Comparison of ENCODE assay signal across 1 cellular context in the genomic region with DNA sequence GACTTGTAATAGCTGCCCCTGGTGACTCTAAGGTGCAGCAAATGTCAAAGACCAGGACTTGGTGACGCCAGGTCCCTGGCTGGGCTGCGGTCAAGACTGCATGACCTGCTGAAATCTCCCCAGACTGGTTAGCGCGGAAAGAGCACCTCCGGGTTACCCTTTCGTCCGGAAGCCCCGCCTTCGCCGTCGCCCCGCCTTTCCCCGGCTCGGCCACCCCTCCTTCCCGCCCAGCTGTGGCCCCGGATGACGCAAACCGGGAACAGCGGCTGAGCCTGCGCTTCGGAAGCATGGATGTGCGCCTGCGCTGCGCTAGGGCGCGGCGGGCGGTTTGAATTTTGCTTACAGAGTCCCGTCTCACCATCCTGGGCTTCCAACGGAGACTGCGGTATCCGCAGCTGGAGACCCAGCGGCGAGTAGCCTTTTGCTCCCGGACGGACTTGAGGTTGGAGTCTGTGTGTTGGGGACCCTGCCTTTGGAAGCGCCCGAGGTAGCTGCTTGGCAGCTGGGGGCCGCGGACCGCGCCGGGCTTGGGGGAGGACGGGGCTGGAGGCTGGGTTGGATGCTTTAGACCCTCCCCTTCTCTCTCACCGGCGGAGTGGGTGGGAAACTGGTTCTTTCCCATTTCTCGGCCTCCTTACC.
TF ChIP-seq lines count a peak whose summit lies in the region.

A gene with protein sequence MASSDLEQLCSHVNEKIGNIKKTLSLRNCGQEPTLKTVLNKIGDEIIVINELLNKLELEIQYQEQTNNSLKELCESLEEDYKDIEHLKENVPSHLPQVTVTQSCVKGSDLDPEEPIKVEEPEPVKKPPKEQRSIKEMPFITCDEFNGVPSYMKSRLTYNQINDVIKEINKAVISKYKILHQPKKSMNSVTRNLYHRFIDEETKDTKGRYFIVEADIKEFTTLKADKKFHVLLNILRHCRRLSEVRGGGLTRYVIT (plus strand): TSS at position 294 of the 639 bp plus-strand sequence. CDS start 785 bp downstream, outside the sequence.

TF ChIP-seq in HepG2, 621 proteins besides CTCF, POLR2A, EP300 and RAD21 (continued from another document and continues in another):
- TF ChIP-seq AHDC1 (CRISPR knock-in tag; IDR thresholded peaks at IDR 0.05; ENCODE audit: borderline replicate concordance) (peak; percentile 11; the same call in 1 of the 2 replicates), E2F2 (CRISPR knock-in tag; IDR thresholded peaks at IDR 0.05; ENCODE audit: borderline replicate concordance) (0 out of 2 replicates have a peak, but pooled peaks have one; percentile 39), PHB2 (IDR thresholded peaks at IDR 0.05; ENCODE audit: partially characterized antibody) (no peak), TCF12 (IDR thresholded peaks at IDR 0.05) (no peak), TCF12 (CRISPR knock-in tag; IDR thresholded peaks at IDR 0.05) (no peak), ZBTB38 (CRISPR knock-in tag; IDR thresholded peaks at IDR 0.05) (no peak), ZMAT5 (CRISPR knock-in tag; IDR thresholded peaks at IDR 0.05; ENCODE audit: borderline replicate concordance, low read depth) (no peak), PREB (CRISPR knock-in tag; IDR thresholded peaks at IDR 0.05) (no peak), ZSCAN21 (CRISPR knock-in tag; IDR thresholded peaks at IDR 0.05; ENCODE audit: borderline replicate concordance) (peak; percentile 32; the same call in 1 of the 2 replicates), ZNF33B (CRISPR knock-in tag; IDR thresholded peaks at IDR 0.05) (no peak), TOPORS (CRISPR knock-in tag; IDR thresholded peaks at IDR 0.05) (no peak), HNRNPH1 (optimal IDR thresholded peaks at IDR 0.05; ENCODE audit: low read depth, low read length) (no peak), STAG1 (CRISPR knock-in tag; IDR thresholded peaks at IDR 0.05) (no peak; the same call in 1 of the 2 replicates), ZNF687 (CRISPR knock-in tag; IDR thresholded peaks at IDR 0.05) (peak; percentile 84), RCOR2 (CRISPR knock-in tag; IDR thresholded peaks at IDR 0.05) (no peak), RAD51 (IDR thresholded peaks at IDR 0.05; ENCODE audit: borderline replicate concordance) (no peak), KMT2B (CRISPR knock-in tag; IDR thresholded peaks at IDR 0.05) (peak; percentile 74), ZNF674 (CRISPR knock-in tag; IDR thresholded peaks at IDR 0.05; ENCODE audit: low read depth) (no peak), ZNF646 (CRISPR knock-in tag; IDR thresholded peaks at IDR 0.05) (no peak; the same call in 1 of the 2 replicates), ZNF12 (CRISPR knock-in tag; IDR thresholded peaks at IDR 0.05) (no peak)
- TF ChIP-seq, protein P1, sequence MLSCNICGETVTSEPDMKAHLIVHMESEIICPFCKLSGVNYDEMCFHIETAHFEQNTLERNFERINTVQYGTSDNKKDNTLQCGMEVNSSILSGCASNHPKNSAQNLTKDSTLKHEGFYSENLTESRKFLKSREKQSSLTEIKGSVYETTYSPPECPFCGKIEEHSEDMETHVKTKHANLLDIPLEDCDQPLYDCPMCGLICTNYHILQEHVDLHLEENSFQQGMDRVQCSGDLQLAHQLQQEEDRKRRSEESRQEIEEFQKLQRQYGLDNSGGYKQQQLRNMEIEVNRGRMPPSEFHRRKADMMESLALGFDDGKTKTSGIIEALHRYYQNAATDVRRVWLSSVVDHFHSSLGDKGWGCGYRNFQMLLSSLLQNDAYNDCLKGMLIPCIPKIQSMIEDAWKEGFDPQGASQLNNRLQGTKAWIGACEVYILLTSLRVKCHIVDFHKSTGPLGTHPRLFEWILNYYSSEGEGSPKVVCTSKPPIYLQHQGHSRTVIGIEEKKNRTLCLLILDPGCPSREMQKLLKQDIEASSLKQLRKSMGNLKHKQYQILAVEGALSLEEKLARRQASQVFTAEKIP (CRISPR knock-in tag; IDR thresholded peaks at IDR 0.05; ENCODE audit: borderline replicate concordance), result no peak
- TF ChIP-seq, protein P2, sequence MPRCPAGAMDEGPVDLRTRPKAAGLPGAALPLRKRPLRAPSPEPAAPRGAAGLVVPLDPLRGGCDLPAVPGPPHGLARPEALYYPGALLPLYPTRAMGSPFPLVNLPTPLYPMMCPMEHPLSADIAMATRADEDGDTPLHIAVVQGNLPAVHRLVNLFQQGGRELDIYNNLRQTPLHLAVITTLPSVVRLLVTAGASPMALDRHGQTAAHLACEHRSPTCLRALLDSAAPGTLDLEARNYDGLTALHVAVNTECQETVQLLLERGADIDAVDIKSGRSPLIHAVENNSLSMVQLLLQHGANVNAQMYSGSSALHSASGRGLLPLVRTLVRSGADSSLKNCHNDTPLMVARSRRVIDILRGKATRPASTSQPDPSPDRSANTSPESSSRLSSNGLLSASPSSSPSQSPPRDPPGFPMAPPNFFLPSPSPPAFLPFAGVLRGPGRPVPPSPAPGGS (CRISPR knock-in tag; IDR thresholded peaks at IDR 0.05), result no peak
- TF ChIP-seq, protein P3, sequence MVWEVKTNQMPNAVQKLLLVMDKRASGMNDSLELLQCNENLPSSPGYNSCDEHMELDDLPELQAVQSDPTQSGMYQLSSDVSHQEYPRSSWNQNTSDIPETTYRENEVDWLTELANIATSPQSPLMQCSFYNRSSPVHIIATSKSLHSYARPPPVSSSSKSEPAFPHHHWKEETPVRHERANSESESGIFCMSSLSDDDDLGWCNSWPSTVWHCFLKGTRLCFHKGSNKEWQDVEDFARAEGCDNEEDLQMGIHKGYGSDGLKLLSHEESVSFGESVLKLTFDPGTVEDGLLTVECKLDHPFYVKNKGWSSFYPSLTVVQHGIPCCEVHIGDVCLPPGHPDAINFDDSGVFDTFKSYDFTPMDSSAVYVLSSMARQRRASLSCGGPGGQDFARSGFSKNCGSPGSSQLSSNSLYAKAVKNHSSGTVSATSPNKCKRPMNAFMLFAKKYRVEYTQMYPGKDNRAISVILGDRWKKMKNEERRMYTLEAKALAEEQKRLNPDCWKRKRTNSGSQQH (CRISPR knock-in tag; IDR thresholded peaks at IDR 0.05; ENCODE audit: low read depth), result peak; percentile 97
